Comparison of ENCODE assay signal across 19 cellular contexts in genomic region chr10:98096731-98097130, GRCh38. TPM values are rescaled to one million over a fixed set of nuclear protein-coding genes. Genes with fewer than 3 reads are reported as not detected.
DNase-seq lines count a peak whose midpoint lies in the region; ATAC-seq and TF ChIP-seq lines count a peak whose summit lies in the region.
"Had no signal": no experiment of that assay in that cellular context is flagged by ENCODE, and none has a peak within 500 bp of the region (broad histone marks: within the 10 kb centered on the region; RNA-seq: fewer than 3 reads in every experiment).

No MANE protein-coding gene starts in this region.

- H3K4me1 ChIP-seq in right atrium auricular region (no peaks in the 10 kb centered on the region), vagina (no peaks in the 10 kb centered on the region), sigmoid colon (no peaks in the 10 kb centered on the region)
- H3K4me1 ChIP-seq: A549, Caco-2 had no signal

- no peak overlapping the region for H3K4me3 ChIP-seq in right atrium auricular region
- no peak overlapping the region for H3K4me3 ChIP-seq in vagina
- H3K4me3 ChIP-seq in sigmoid colon, result no peak overlapping the region
- H3K4me3 ChIP-seq: A549, GM23338 had no signal

- 68 to 77% methylated on average over 10 of the region's 10 CpGs for WGBS in sigmoid colon, 2 donors

- ATAC-seq in Right ventricle myocardium superior (ENCODE audit: poor library complexity) (no peak), HG02798 (IDR thresholded peaks at IDR 0.05; ENCODE audit: poor library complexity, unreplicated experiment) (no peak)
- ATAC-seq: HCT116, HepG2 had no signal

- H3K9me3 ChIP-seq in right atrium auricular region, result no peaks in the 10 kb centered on the region
- H3K9me3 ChIP-seq in vagina, result no peaks in the 10 kb centered on the region
- H3K9me3 ChIP-seq in sigmoid colon, result no peaks in the 10 kb centered on the region
- H3K9me3 ChIP-seq: A549, Caco-2 had no signal

- H3K27me3 ChIP-seq in right atrium auricular region, result no peaks in the 10 kb centered on the region
- no peaks in the 10 kb centered on the region for H3K27me3 ChIP-seq in vagina
- H3K27me3 ChIP-seq in sigmoid colon, result peaks cover 0 to 12% (median 0%) of the 10 kb centered on the region in 3 donors

- peak; percentile 2 for DNase-seq in DMS79 treated with DMSO at 0.1 percent for 48 hours (lab: John Stamatoyannopoulos, UW)
- no peak for DNase-seq in DMS79 (lab: John Stamatoyannopoulos, UW)
- DNase-seq in right atrium auricular region (ENCODE audit: low spot score), result peak; percentile 30
- DNase-seq in Right ventricle myocardium superior, result no peak
- peak; percentile 22 for DNase-seq in NCI-H526 treated with DMSO at 0.1 percent for 48 hours (lab: John Stamatoyannopoulos, UW)
- no peak for DNase-seq in vagina (ENCODE audit: extremely low spot score in 2 of 2)
- DNase-seq in sigmoid colon, result no peak
- DNase-seq: AML-193; Caco-2; CD4-positive, alpha-beta T cell; GF-D8; HFFc6 had no signal

- H3K27ac ChIP-seq in right atrium auricular region (no peak overlapping the region), vagina (no peak overlapping the region), sigmoid colon (no peak overlapping the region)
- H3K27ac ChIP-seq: 22Rv1, A549, C4-2B had no signal

- TF ChIP-seq CTCF in right atrium auricular region (IDR thresholded peaks at IDR 0.05), result no peak
- no peak for TF ChIP-seq CTCF in vagina (IDR thresholded peaks at IDR 0.05)
- no peak for TF ChIP-seq CTCF in sigmoid colon (IDR thresholded peaks at IDR 0.05)

- TF ChIP-seq POLR2A in vagina (IDR thresholded peaks at IDR 0.05) (no peak), sigmoid colon (IDR thresholded peaks at IDR 0.05) (no peak)

- no peaks in the 10 kb centered on the region for H3K36me3 ChIP-seq in right atrium auricular region
- no peaks in the 10 kb centered on the region for H3K36me3 ChIP-seq in vagina
- H3K36me3 ChIP-seq in sigmoid colon, result no peaks in the 10 kb centered on the region

- intact Hi-C loops in Right ventricle myocardium superior (cut with DNase I), result no loop called here
- intact Hi-C loops in vagina (cut with DNase I), result no loop called here
- intact Hi-C loops in sigmoid colon (cut with DNase I), result no loop called here

- TF ChIP-seq EP300 in sigmoid colon (IDR thresholded peaks at IDR 0.05), result no peak

RNA-seq across cellular contexts. Expression of gene R3HCC1L, which starts 37.7 kb away (rescaled TPM):
- total RNA-seq in right atrium auricular region (1 to 10 TPM; 4.0 to 5.2 TPM), Right ventricle myocardium superior (4.9 TPM), vagina (12.3 TPM), sigmoid colon (10 to 100 TPM; 11.6 to 14.4 (median 13.8) TPM)
- polyA plus RNA-seq in sigmoid colon, result 10 to 100 TPM; 12.0 to 15.0 (median 14.1) TPM

Comparison
In these comparisons a context has a peak if more than half of its experiments do, and no peak if none do; other contexts are left out.
1. DNase-seq: peak in DMS79 treated with DMSO at 0.1 percent for 48 hours (single experiment), right atrium auricular region (single experiment) and NCI-H526 treated with DMSO at 0.1 percent for 48 hours (single experiment); none in DMS79 (single experiment), Right ventricle myocardium superior (single experiment), vagina (0 of 2) and sigmoid colon (single experiment).